ENCODE assay signal across 12 cellular contexts in genomic region chr7:10998984-10999757, GRCh38. TPM values are rescaled to one million over a fixed set of nuclear protein-coding genes. Genes with fewer than 3 reads are reported as not detected.
DNase-seq lines count a peak whose midpoint lies in the region; ATAC-seq and TF ChIP-seq lines count a peak whose summit lies in the region.
"Had no signal": no experiment of that assay in that cellular context is flagged by ENCODE, and none has a peak within 500 bp of the region (broad histone marks: within the 10 kb centered on the region; RNA-seq: fewer than 3 reads in every experiment).

No MANE protein-coding gene starts in this region.

- CTCF ChIA-PET in OCI-LY7 (lab: Charles Lee; ENCODE audit: unreplicated experiment), result no interaction called here

- peaks cover 10% of the 10 kb centered on the region for H3K4me1 ChIP-seq in OCI-LY7 (ENCODE audit: insufficient read depth, low read length, poor library complexity, severe bottlenecking)
- H3K4me1 ChIP-seq: Peyer's patch had no signal

- H2AFZ ChIP-seq in OCI-LY7 (ENCODE audit: low read length), result no peak overlapping the region

- no TSS peak for BruUV-seq in OCI-LY7 (replicated peaks; lab: Mats Ljungman, UMichigan)

- H3K36me3 ChIP-seq in OCI-LY7 (ENCODE audit: insufficient read depth, low read length), result peaks cover 89% of the 10 kb centered on the region

- H3K4me3 ChIP-seq in OCI-LY7 (ENCODE audit: low read depth, low read length, poor library complexity, severe bottlenecking), result no peak overlapping the region
- H3K4me3 ChIP-seq: Peyer's patch had no signal

- ATAC-seq in GM19023 (IDR thresholded peaks at IDR 0.05; ENCODE audit: unreplicated experiment) (peak; percentile 52), HG03520 (IDR thresholded peaks at IDR 0.05; ENCODE audit: unreplicated experiment) (no peak)

- H3K9me2 ChIP-seq in OCI-LY7 (ENCODE audit: insufficient read depth, low read length), result no peaks in the 10 kb centered on the region

- no peak overlapping the region for H3K4me2 ChIP-seq in OCI-LY7 (ENCODE audit: low read length)

- POLR2A ChIA-PET in OCI-LY7 (lab: Charles Lee), result interaction anchor here (0.7 to 0.9 kb wide), 3 partner anchors 10 to 39 kb away, joined by 3 to 4 read pairs (median 3); no protein-coding TSS in a partner anchor

- DNase-seq in UCSD-AML1 (lab: John Stamatoyannopoulos, UW; ENCODE audit: unreplicated experiment) (peak; percentile 2), iPS-NIHi7 (ENCODE audit: extremely low spot score) (peak; percentile 8), activated gamma-delta T cell treated with Interleukin-2 at 50 U/mL for 16 hours (no peak), COLO668 (lab: John Stamatoyannopoulos, UW; ENCODE audit: unreplicated experiment) (no peak), OCI-LY7 (ENCODE audit: low spot score) (no peak)
- DNase-seq: hypothalamus, NCI-H2227 treated with DMSO at 0.1 percent for 48 hours, Peyer's patch, T-helper 9 cell had no signal

- peak overlapping the region; percentile 4; the same call in 1 of the 2 replicates for H3K27ac ChIP-seq in 22Rv1
- H3K27ac ChIP-seq in OCI-LY7 (ENCODE audit: low read depth, low read length, poor library complexity, severe bottlenecking), result no peak overlapping the region
- H3K27ac ChIP-seq: Peyer's patch had no signal

- intact Hi-C loops in OCI-LY7 (cut with micrococcal nuclease; ENCODE audit: unreplicated experiment), result no loop called here

- no peaks in the 10 kb centered on the region; the same call in none of the 2 replicates for H4K20me1 ChIP-seq in OCI-LY7 (ENCODE audit: insufficient read depth, low read length)

- TF ChIP-seq CTCF in 22Rv1 (IDR thresholded peaks at IDR 0.05) (no peak), OCI-LY7 (conservative IDR thresholded peaks at IDR 0.05; ENCODE audit: low read length) (no peak)

- H3K79me2 ChIP-seq in OCI-LY7 (ENCODE audit: insufficient read depth, low read depth, low read length), result peaks cover 53% of the 10 kb centered on the region

- no peaks in the 10 kb centered on the region for H3K9me3 ChIP-seq in OCI-LY7 (ENCODE audit: low read length)
- H3K9me3 ChIP-seq: Peyer's patch had no signal

RNA-seq across cellular contexts. Expression of gene PHF14, which starts 25.5 kb away (rescaled TPM):
- total RNA-seq in OCI-LY7 (2014; rRNA removed; shearing (Covaris generic)), result 39.9 and 44.0 TPM in 2 replicates
- total RNA-seq in OCI-LY7 (2022), result 51.4 and 55.5 TPM in 2 replicates

Comparison
In these comparisons a context has a peak if more than half of its experiments do, and no peak if none do; other contexts are left out.
1. DNase-seq: peak in UCSD-AML1 (single experiment) and iPS-NIHi7 (single experiment); none in activated gamma-delta T cell treated with Interleukin-2 at 50 U/mL for 16 hours (single experiment), COLO668 (single experiment) and OCI-LY7 (single experiment).